In the genomic region with DNA sequence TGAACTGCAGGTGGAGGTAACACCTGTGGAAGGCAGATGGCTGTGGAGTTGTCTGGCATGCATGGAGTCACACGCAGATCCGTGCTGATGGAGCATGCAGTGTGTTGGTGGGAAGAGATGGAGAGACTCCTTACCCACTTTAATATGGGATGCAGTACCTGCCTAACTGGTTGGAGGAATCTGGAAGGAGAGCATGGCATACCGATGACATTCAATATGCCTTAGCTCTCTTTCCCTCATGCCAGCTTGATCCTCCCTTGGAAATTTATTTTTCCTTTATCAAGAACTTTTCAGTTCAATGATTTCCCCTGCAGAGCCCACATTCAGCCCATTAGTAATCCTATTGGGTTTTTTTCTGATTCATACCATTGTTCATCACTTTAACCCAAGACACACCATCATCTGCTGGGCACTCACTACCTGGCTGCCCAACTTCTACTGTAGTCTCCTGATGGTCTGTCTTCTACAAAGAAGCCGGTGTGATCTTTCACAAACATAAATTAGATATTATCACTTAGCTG, we compare ENCODE assay signal across 22 cellular contexts.
"Had no signal": no experiment of that assay in that cellular context is flagged by ENCODE, and none has a peak within 500 bp of the region (broad histone marks: within the 10 kb centered on the region; RNA-seq: fewer than 3 reads in every experiment).

No MANE protein-coding gene starts in this region.

- H3K36me3 Mint-ChIP-seq: natural killer cell; stimulated activated effector memory CD8-positive, alpha-beta T cell treated with anti-CD3 and anti-CD28 coated beads, Interleukin-12 subunit alpha, Interleukin-12 subunit beta, amount 100 ng/mL, for 72 hours had no signal

- H3K4me3 ChIP-seq: body of pancreas, sigmoid colon, stomach, vagina had no signal

- H3K4me1 ChIP-seq: parathyroid adenoma had no signal

- H3K27ac ChIP-seq: parathyroid adenoma, stomach, vagina had no signal

- H2AFZ ChIP-seq: parathyroid adenoma had no signal

- ATAC-seq: activated CD8-positive, alpha-beta T cell treated with anti-CD3 and anti-CD28 coated beads for 36 hours; body of pancreas; effector memory CD8-positive, alpha-beta T cell; natural killer cell; stimulated activated effector memory CD8-positive, alpha-beta T cell treated with anti-CD3 and anti-CD28 coated beads, Interleukin-12 subunit alpha, Interleukin-12 subunit beta, amount 100 ng/mL, for 72 hours had no signal

- H3K4me1 Mint-ChIP-seq: natural killer cell had no signal

- H3K27me3 ChIP-seq: body of pancreas, sigmoid colon, stomach, vagina had no signal

- H3K27me3 Mint-ChIP-seq: activated CD8-positive, alpha-beta T cell treated with anti-CD3 and anti-CD28 coated beads for 36 hours; effector memory CD8-positive, alpha-beta T cell had no signal

- H3K9me3 ChIP-seq: body of pancreas, sigmoid colon, stomach, vagina had no signal

- H3K4me3 Mint-ChIP-seq: activated CD4-positive, alpha-beta T cell treated with anti-CD3 and anti-CD28 coated beads, Interleukin-2, amount 10 ng/mL, durations not matched to agents 24 days and 14 days; activated CD8-positive, alpha-beta T cell treated with anti-CD3 and anti-CD28 coated beads for 36 hours; activated naive CD4-positive, alpha-beta T cell treated with anti-CD3 and anti-CD28 coated beads for 36 hours; effector memory CD8-positive, alpha-beta T cell; natural killer cell; stimulated activated effector memory CD8-positive, alpha-beta T cell treated with anti-CD3 and anti-CD28 coated beads, Interleukin-12 subunit alpha, Interleukin-12 subunit beta, amount 100 ng/mL, for 72 hours; T-helper 2 cell treated with Interferon-gamma antibody and Interleukin-4, amounts not matched to agents 5 μg/mL and 100 μg/mL, for 36 hours had no signal

- H3K79me2 ChIP-seq: parathyroid adenoma had no signal

- H3K9ac ChIP-seq: parathyroid adenoma had no signal

- DNase-seq: activated CD4-positive, alpha-beta T cell treated with anti-CD3 and anti-CD28 coated beads, Interleukin-2, amount 10 ng/mL, durations not matched to agents 24 days and 14 days; activated CD4-positive, CD25-positive, alpha-beta regulatory T cell; activated CD8-positive, alpha-beta T cell treated with anti-CD3 and anti-CD28 coated beads for 36 hours; activated naive CD4-positive, alpha-beta T cell treated with anti-CD3 and anti-CD28 coated beads for 36 hours; activated T-cell treated with anti-CD3 and anti-CD28 coated beads, Interleukin-2, amount 50 U/mL, for 1 hour; body of pancreas; dermis blood vessel endothelial cell; effector memory CD8-positive, alpha-beta T cell; erythroblast; foreskin melanocyte; kidney; left ventricle myocardium superior; mesendoderm; natural killer cell; sigmoid colon; stimulated activated CD4-positive, alpha-beta T cell treated with anti-CD3 and anti-CD28 coated beads, Interleukin-4, amount 100 ng/mL, for 24 hours; stomach had no signal

- H3K27ac Mint-ChIP-seq: activated CD4-positive, alpha-beta T cell treated with anti-CD3 and anti-CD28 coated beads, Interleukin-2, amount 10 ng/mL, durations not matched to agents 24 days and 14 days; activated CD8-positive, alpha-beta T cell treated with anti-CD3 and anti-CD28 coated beads for 36 hours; activated naive CD4-positive, alpha-beta T cell treated with anti-CD3 and anti-CD28 coated beads for 36 hours; activated T-helper 2 cell treated with anti-CD3 and anti-CD28 coated beads, Interferon-gamma antibody, Interleukin-2, Interleukin-4, amounts not matched to agents 10 μg/mL and 5 μg/mL and 100 μg/mL, durations not matched to agents 14 hours and 24 hours and 36 hours; effector memory CD8-positive, alpha-beta T cell; natural killer cell; stimulated activated effector memory CD8-positive, alpha-beta T cell treated with anti-CD3 and anti-CD28 coated beads, Interleukin-12 subunit alpha, Interleukin-12 subunit beta, amount 100 ng/mL, for 72 hours; T-helper 2 cell treated with Interferon-gamma antibody and Interleukin-4, amounts not matched to agents 5 μg/mL and 100 μg/mL, for 36 hours had no signal

- H3K9me3 Mint-ChIP-seq: activated CD4-positive, alpha-beta T cell treated with anti-CD3 and anti-CD28 coated beads, Interleukin-2, amount 10 ng/mL, durations not matched to agents 24 days and 14 days; activated CD8-positive, alpha-beta T cell treated with anti-CD3 and anti-CD28 coated beads for 36 hours; activated naive CD4-positive, alpha-beta T cell treated with anti-CD3 and anti-CD28 coated beads for 36 hours; activated T-helper 2 cell treated with anti-CD3 and anti-CD28 coated beads, Interferon-gamma antibody, Interleukin-2, Interleukin-4, amounts not matched to agents 10 μg/mL and 5 μg/mL and 100 μg/mL, durations not matched to agents 14 hours and 24 hours and 36 hours; effector memory CD8-positive, alpha-beta T cell; natural killer cell; stimulated activated effector memory CD8-positive, alpha-beta T cell treated with anti-CD3 and anti-CD28 coated beads, Interleukin-12 subunit alpha, Interleukin-12 subunit beta, amount 100 ng/mL, for 72 hours; T-helper 2 cell treated with Interferon-gamma antibody and Interleukin-4, amounts not matched to agents 5 μg/mL and 100 μg/mL, for 36 hours had no signal
